ENCODE assay signal across 8 cellular contexts in the genomic region with DNA sequence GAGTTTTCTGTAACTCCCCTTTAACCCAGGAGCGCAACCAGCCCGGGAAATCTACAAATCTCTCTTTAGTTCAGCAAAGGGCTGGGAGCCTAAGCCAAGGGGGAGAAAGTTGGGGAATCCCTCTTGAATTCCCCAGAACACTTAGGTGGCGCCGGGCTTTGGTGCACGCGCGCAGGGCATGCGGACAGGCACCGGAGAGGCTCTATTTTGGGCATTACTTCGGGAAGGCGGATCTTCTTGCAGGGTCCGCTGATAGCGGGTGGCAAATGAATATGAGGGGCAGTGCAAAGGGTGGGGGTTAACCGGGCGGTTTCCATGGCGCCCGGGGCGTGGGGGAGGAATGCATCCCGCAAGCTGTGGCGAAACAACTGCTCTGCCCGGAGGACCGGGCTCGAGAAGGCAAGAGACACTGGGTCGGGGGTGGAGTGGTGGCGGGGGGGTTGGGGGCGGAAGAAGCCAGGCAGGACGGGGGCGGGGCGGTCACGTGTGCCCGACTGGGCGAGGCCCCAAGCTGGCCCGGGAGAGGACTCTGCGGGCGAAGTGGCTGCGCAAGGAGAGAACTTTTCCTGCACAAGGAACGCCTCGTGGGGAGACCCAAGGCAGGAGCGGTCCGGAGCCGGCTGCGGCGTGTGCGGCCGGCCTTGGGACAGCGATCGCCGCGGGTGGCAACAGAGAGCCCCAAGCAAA. TPM values are rescaled to one million over a fixed set of nuclear protein-coding genes. Genes with fewer than 3 reads are reported as not detected.
DNase-seq lines count a peak whose midpoint lies in the region; ATAC-seq and TF ChIP-seq lines count a peak whose summit lies in the region.

A gene with protein sequence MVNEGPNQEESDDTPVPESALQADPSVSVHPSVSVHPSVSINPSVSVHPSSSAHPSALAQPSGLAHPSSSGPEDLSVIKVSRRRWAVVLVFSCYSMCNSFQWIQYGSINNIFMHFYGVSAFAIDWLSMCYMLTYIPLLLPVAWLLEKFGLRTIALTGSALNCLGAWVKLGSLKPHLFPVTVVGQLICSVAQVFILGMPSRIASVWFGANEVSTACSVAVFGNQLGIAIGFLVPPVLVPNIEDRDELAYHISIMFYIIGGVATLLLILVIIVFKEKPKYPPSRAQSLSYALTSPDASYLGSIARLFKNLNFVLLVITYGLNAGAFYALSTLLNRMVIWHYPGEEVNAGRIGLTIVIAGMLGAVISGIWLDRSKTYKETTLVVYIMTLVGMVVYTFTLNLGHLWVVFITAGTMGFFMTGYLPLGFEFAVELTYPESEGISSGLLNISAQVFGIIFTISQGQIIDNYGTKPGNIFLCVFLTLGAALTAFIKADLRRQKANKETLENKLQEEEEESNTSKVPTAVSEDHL (plus strand): TSS at position 522 of the 687 bp plus-strand sequence. CDS start 353 bp downstream, outside the sequence.

- H3K27me3 Mint-ChIP-seq in mesothelial cell of epicardium (ENCODE audit: low read depth): peaks cover 8% of the 10 kb centered on the region

- H3K27ac Mint-ChIP-seq in mesothelial cell of epicardium: peak within 1 kb of the TSS; percentile 94

- H3K36me3 Mint-ChIP-seq in mesothelial cell of epicardium: no peaks in the 10 kb centered on the region

- peak within 1 kb of the TSS; percentile 19 for H3K27ac ChIP-seq in epithelial cell of prostate

- H3K9me3 Mint-ChIP-seq in mesothelial cell of epicardium: no peaks in the 10 kb centered on the region

- H3K4me3 Mint-ChIP-seq in mesothelial cell of epicardium: no peak within 1 kb of the TSS

- H3K4me1 Mint-ChIP-seq in mesothelial cell of epicardium: peaks cover 18% of the 10 kb centered on the region

- peak; percentile 22 for DNase-seq in GM04504 (ENCODE audit: low read depth)
- peak; percentile 46 for DNase-seq in NCI-H510A (lab: John Stamatoyannopoulos, UW)
- peak; percentile 58 for DNase-seq in activated T-cell treated with anti-CD3 and anti-CD28 coated beads for 1 hour (ENCODE audit: low read depth)
- DNase-seq in epithelial cell of prostate (ENCODE audit: low read depth, low spot score): no peak
- peak; percentile 43 to 65 for DNase-seq in mesothelial cell of epicardium (ENCODE audit: low spot score in 2 of 2, unreplicated experiment in 2 of 2)
- DNase-seq in stimulated activated CD8-positive, alpha-beta memory T cell treated with anti-CD3 and anti-CD28 coated beads, Interleukin-4, amount 100 ng/mL, for 48 hours: peak; percentile 67

- ATAC-seq in HG02610 (IDR thresholded peaks at IDR 0.05; ENCODE audit: unreplicated experiment) (peak; percentile 62), HG03565 (IDR thresholded peaks at IDR 0.05; ENCODE audit: unreplicated experiment) (no peak)

- TF ChIP-seq CTCF in mesothelial cell of epicardium (IDR thresholded peaks at IDR 0.05; ENCODE audit: unreplicated experiment): no peak

RNA-seq across cellular contexts. Expression of the gene that starts here (rescaled TPM):
- total RNA-seq in mesothelial cell of epicardium: 1.8 to 3.0 TPM (median 2.1 TPM) in 3 replicates
